Comparison of ENCODE assay signal across 16 cellular contexts in genomic region chr3:58575986-58576652, GRCh38. TPM values are rescaled to one million over a fixed set of nuclear protein-coding genes. Genes with fewer than 3 reads are reported as not detected.
DNase-seq lines count a peak whose midpoint lies in the region; ATAC-seq and TF ChIP-seq lines count a peak whose summit lies in the region.
"Had no signal": no experiment of that assay in that cellular context is flagged by ENCODE, and none has a peak within 500 bp of the region (broad histone marks: within the 10 kb centered on the region; RNA-seq: fewer than 3 reads in every experiment).

No MANE protein-coding gene starts in this region.

- TF ChIP-seq CTCF in lung (IDR thresholded peaks at IDR 0.05; ENCODE audit: control extremely low read depth, extremely low read depth), result no peak
- no peak for TF ChIP-seq CTCF in thyroid gland (IDR thresholded peaks at IDR 0.05)

- ATAC-seq in lung (ENCODE audit: insufficient read depth, low FRiP score) (no peak), HG03280 (IDR thresholded peaks at IDR 0.05; ENCODE audit: unreplicated experiment) (no peak), GM18511 (IDR thresholded peaks at IDR 0.05; ENCODE audit: unreplicated experiment) (no peak)
- ATAC-seq: activated T-cell treated with anti-CD3 and anti-CD28 coated beads, Interleukin-2, amount 50 U/mL, for 4 hours had no signal

- intact Hi-C loops in thyroid gland (cut with DNase I), result no loop called here

- peak overlapping the region; percentile 47 for H3K4me3 ChIP-seq in lung
- peak overlapping the region in 1 of 3 donors; percentile 17 for H3K4me3 ChIP-seq in thyroid gland (replicated peaks in 1 of 3)
- H3K4me3 ChIP-seq: hepatocyte had no signal

- peak overlapping the region; percentile 75 to 77 for H3K27ac ChIP-seq in lung (ENCODE audit: low read depth in 1 of 2, low read length in 1 of 2)
- H3K27ac ChIP-seq in thyroid gland, result peak overlapping the region; percentile 61 to 88 (median 86)
- H3K27ac ChIP-seq: hepatocyte had no signal

- H3K9me3 ChIP-seq in lung (ENCODE audit: control insufficient read depth in 2 of 2, insufficient read depth in 1 of 2, low read length in 1 of 2) (no peaks in the 10 kb centered on the region), thyroid gland (no peaks in the 10 kb centered on the region)

- DNase-seq in RPMI7951 (ENCODE audit: low read depth), result peak; percentile 49
- peak; percentile 42 to 63 for DNase-seq in cerebellar nuclear complex (lab: John Stamatoyannopoulos, UW)
- no peak for DNase-seq in lung (ENCODE audit: low spot score)
- DNase-seq in thyroid gland, result peak; percentile 73 to 83
- no peak for DNase-seq in LoVo (ENCODE audit: low spot score)
- DNase-seq: activated CD4-positive, CD25-positive, alpha-beta regulatory T cell treated with anti-CD3 and anti-CD28 coated beads, Interleukin-2, amount 50 U/mL, for 72 hours; activated T-cell treated with anti-CD3 and anti-CD28 coated beads, Interleukin-2, amount 50 U/mL, for 4 hours; amniotic stem cell; CD4-positive, alpha-beta T cell; NCI-H2171 treated with DMSO at 0.1 percent for 48 hours; stimulated activated CD4-positive, alpha-beta T cell treated with anti-CD3 and anti-CD28 coated beads, Interleukin-4, amount 100 ng/mL, for 4 hours; stimulated activated naive CD4-positive, alpha-beta T cell treated with Interleukin-2 at 50 U/mL for 16 hours had no signal

- 34 to 41% methylated on average over 8 of the region's 8 CpGs for WGBS in lung, 2 donors
- 32 to 43% methylated on average over 8 of the region's 8 CpGs for WGBS in thyroid gland, 2 donors

- peak in 1 of 2 donors; percentile 47 for TF ChIP-seq POLR2A in thyroid gland (IDR thresholded peaks at IDR 0.05)

- H3K4me1 ChIP-seq in lung (ENCODE audit: control insufficient read depth in 2 of 2, insufficient read depth in 2 of 2, low read length in 2 of 2), result peaks cover 5 to 13% of the 10 kb centered on the region in 2 donors
- peaks cover 56 to 68% of the 10 kb centered on the region in 2 donors for H3K4me1 ChIP-seq in thyroid gland

- H3K36me3 ChIP-seq in lung (ENCODE audit: control insufficient read depth in 2 of 2, insufficient read depth in 2 of 2, low read length in 2 of 2) (peaks cover 0 to 2% of the 10 kb centered on the region in 2 donors), thyroid gland (no peaks in the 10 kb centered on the region)

- no peaks in the 10 kb centered on the region for H3K27me3 ChIP-seq in lung (ENCODE audit: control insufficient read depth, insufficient read depth)
- H3K27me3 ChIP-seq in thyroid gland, result no peaks in the 10 kb centered on the region
- H3K27me3 ChIP-seq: hepatocyte had no signal

RNA-seq across cellular contexts. Expression of gene FAM107A, which starts 1.1 kb away (rescaled TPM):
- not detected in 2 replicates for total RNA-seq in RPMI7951 (2014; rRNA removed; shearing (Covaris generic))
- 10 to 100 TPM in 1 of 2 donors, 1 to 10 TPM in 1; 4.2 to 83.6 TPM for total RNA-seq in lung
- 10 to 100 TPM; 21.3 to 48.1 TPM for polyA plus RNA-seq in lung
- total RNA-seq in thyroid gland, result 100 to 1,000 TPM in 1 of 4 donors, 10 to 100 TPM in 3; 62.3 to 137 (median 83.3) TPM
- total RNA-seq: activated T-cell treated with anti-CD3 and anti-CD28 coated beads, Interleukin-2, amount 50 U/mL, for 4 hours; CD4-positive, alpha-beta T cell; MCF 10A had no signal

RNA-seq across cellular contexts. Expression of gene ACOX2, which starts 39.1 kb away (rescaled TPM):
- 5.3 and 8.1 TPM in 2 replicates for total RNA-seq in RPMI7951 (2014; rRNA removed; shearing (Covaris generic))
- total RNA-seq in lung, result 10 to 100 TPM; 10.2 to 24.4 TPM
- 10 to 100 TPM in 1 of 2 donors, 1 to 10 TPM in 1; 5.3 to 13.1 TPM for polyA plus RNA-seq in lung
- total RNA-seq in thyroid gland, result 10 to 100 TPM; 17.8 to 62.2 (median 37.4) TPM
- total RNA-seq: activated T-cell treated with anti-CD3 and anti-CD28 coated beads, Interleukin-2, amount 50 U/mL, for 4 hours; CD4-positive, alpha-beta T cell had no signal

Comparison
In these comparisons a context has a peak if more than half of its experiments do, and no peak if none do; other contexts are left out.
1. DNase-seq: peak in RPMI7951 (single experiment), cerebellar nuclear complex (2 of 2) and thyroid gland (2 of 2); none in lung (single experiment) and LoVo (single experiment).